In the genomic region with DNA sequence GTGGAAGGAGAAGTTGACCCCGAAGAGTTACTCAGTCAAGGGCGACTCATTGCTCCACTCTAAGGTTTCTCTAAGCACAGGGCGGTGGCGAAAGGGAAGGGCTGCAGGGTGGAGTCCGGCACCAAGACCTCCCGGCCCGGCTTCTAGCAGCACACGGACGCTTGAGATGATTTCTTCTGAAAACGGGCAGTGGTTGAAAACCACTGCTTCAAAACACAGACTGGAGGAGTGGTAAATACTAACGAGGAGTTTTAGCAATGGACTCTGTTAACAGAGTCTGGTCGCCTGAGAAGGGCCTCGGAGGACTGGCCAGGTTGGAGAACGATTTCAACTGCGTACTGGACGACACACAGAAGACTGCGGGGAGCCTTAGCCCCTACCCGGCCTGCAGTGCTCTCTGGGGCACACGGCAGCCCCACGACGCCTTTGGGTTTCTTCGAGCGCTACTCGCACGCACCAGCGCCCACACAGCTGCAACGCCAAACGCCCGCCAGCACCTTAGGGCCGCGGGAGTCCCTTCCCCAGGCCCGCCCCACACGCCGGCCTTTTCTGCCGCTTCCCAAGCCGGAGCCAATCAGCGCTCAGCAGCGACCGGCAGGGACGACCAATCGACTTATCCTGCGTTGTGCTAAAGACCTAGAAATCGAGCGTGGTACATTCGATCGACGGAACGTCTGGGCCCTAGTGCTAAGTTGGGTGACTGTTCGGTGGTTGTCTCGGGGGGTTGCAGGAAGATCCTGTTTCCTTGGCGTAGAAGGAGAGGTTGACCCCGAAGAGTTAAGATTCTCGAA, we compare ENCODE assay signal across 8 cellular contexts. TPM values are rescaled to one million over a fixed set of nuclear protein-coding genes. Genes with fewer than 3 reads are reported as not detected.
DNase-seq lines count a peak whose midpoint lies in the region; ATAC-seq and TF ChIP-seq lines count a peak whose summit lies in the region.

No MANE protein-coding gene starts in this region.

- ATAC-seq in left cardiac atrium, result peak; percentile 97 to 98

- in situ Hi-C loops in G401 (cut with HindIII; ENCODE audit: low sequenced_read_pairs), result no loop called here

- TF ChIP-seq POLR2A in NB4 (IDR thresholded peaks at IDR 0.05; ENCODE audit: extremely low read depth, insufficient read length), result peak; percentile 36

- no peak for TF ChIP-seq CTCF in NB4 (IDR thresholded peaks at IDR 0.05; ENCODE audit: low read depth, low read length)

- peak overlapping the region; percentile 88 for H3K4me3 ChIP-seq in H7 (ENCODE audit: insufficient read depth, low read depth, low read length)
- H3K4me3 ChIP-seq in NB4 (ENCODE audit: low read depth, low read length), result peak overlapping the region; percentile 69

- intact Hi-C loops in left cardiac atrium (cut with DNase I), result loop anchor here in 1 of 2 donors (10.0 kb wide), 1 partner anchor 299 kb away; no protein-coding TSS in a partner anchor
- intact Hi-C loops in posterior vena cava (cut with DNase I), result no loop called here

- peaks cover 47% of the 10 kb centered on the region for H3K27me3 ChIP-seq in H7 (ENCODE audit: control insufficient read depth, insufficient read depth, low read length)

- peak; percentile 97 for DNase-seq in G401 (ENCODE audit: low spot score)
- DNase-seq in H7, result peak; percentile 97
- peak; percentile 87 for DNase-seq in NB4 (ENCODE audit: low read depth)
- peak; percentile 64 for DNase-seq in T follicular helper cell (ENCODE audit: low read depth)
- peak; percentile 86 for DNase-seq in amniotic epithelial cell (ENCODE audit: low read depth)
- DNase-seq in left cardiac atrium, result peak; percentile 90
- peak; percentile 96 for DNase-seq in posterior vena cava (ENCODE audit: low spot score)
- DNase-seq in ureter (ENCODE audit: low spot score), result peak; percentile 89

- H3K36me3 ChIP-seq in H7 (replicated peaks; ENCODE audit: control insufficient read depth, insufficient read depth, low read length), result no peaks in the 10 kb centered on the region; the same call in 1 of the 2 replicates

RNA-seq across cellular contexts. Expression of gene CA4, which starts 14.4 kb away (rescaled TPM):
- not detected in 2 replicates for total RNA-seq in G401 (2014; rRNA removed; shearing (Covaris generic))
- 0.69 and 1.8 TPM in 2 replicates for total RNA-seq in H7 (2014; rRNA removed; shearing (Covaris generic))
- total RNA-seq in left cardiac atrium (10 to 100 TPM in 1 of 2 donors, 1 to 10 TPM in 1; 3.1 to 10.8 TPM), posterior vena cava (1 to 10 TPM; 2.9 to 7.0 TPM), ureter (1.5 TPM)

RNA-seq across cellular contexts. Expression of gene HEATR6, which starts 56.6 kb away (rescaled TPM):
- 22.8 and 27.8 TPM in 2 replicates for total RNA-seq in G401 (2014; rRNA removed; shearing (Covaris generic))
- total RNA-seq in H7 (2014; rRNA removed; shearing (Covaris generic)), result 21.1 and 21.6 TPM in 2 replicates
- total RNA-seq in left cardiac atrium (10 to 100 TPM; 11.9 to 13.3 TPM), posterior vena cava (10 to 100 TPM; 13.1 to 16.3 TPM), ureter (30.7 TPM)

Comparison
In these comparisons a context has a peak if more than half of its experiments do, and no peak if none do; other contexts are left out.
1. Peak in every context shown above with its lines: DNase-seq, ATAC-seq and H3K4me3 ChIP-seq.